In the genomic region with DNA sequence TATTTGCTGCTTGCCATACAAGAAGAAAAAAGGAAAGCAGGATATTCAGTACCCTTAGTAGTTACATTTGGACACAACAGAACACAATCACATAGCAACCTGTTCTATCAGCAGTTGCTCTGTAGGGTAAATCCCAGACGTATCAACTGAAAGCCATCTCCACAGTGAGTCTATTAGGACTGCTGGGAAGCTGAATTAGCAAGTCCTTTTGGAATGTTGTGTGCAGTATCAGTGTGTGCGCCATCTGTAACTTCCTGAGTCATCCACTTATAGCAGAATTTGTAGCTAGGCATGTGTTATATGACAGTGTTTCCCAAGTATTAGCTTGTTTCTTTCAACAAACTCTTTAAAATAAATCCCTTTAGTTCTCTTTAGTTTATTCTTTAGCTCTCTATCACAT, we compare ENCODE assay signal across 13 cellular contexts. TPM values are rescaled to one million over a fixed set of nuclear protein-coding genes. Genes with fewer than 3 reads are reported as not detected.
DNase-seq lines count a peak whose midpoint lies in the region; ATAC-seq, FAIRE-seq and TF ChIP-seq lines count a peak whose summit lies in the region.
"Had no signal": no experiment of that assay in that cellular context is flagged by ENCODE, and none has a peak within 500 bp of the region (broad histone marks: within the 10 kb centered on the region; RNA-seq: fewer than 3 reads in every experiment).

No MANE protein-coding gene starts in this region.

- no peak for TF ChIP-seq POLR2A in H54 (IDR thresholded peaks at IDR 0.05; ENCODE audit: low read depth, low read length)
- TF ChIP-seq POLR2A in body of pancreas (IDR thresholded peaks at IDR 0.05): no peak

- ATAC-seq in SK-N-SH treated with all-trans-retinoic acid at 6 μM for 48 hours (peak; percentile 99), body of pancreas (no peak)
- ATAC-seq: stimulated activated naive CD8-positive, alpha-beta T cell treated with anti-CD3 and anti-CD28 coated beads, Interleukin-15, amount 100 ng/mL, for 72 hours had no signal

- peak; percentile 100 for FAIRE-seq in H54 (lab: Jason Lieb, UNC)

- peaks cover 9% of the 10 kb centered on the region for H3K9me3 Mint-ChIP-seq in Caco-2 (ENCODE audit: unreplicated experiment)
- H3K9me3 Mint-ChIP-seq in activated CD4-positive, alpha-beta memory T cell treated with anti-CD3 and anti-CD28 coated beads, Interleukin-2, amount 10 ng/mL, durations not matched to agents 7 days and 5 days: no peaks in the 10 kb centered on the region
- H3K9me3 Mint-ChIP-seq: CD4-positive, alpha-beta memory T cell; nephron; stimulated activated naive CD8-positive, alpha-beta T cell treated with anti-CD3 and anti-CD28 coated beads, Interleukin-15, amount 100 ng/mL, for 72 hours had no signal

- no peaks in the 10 kb centered on the region for H3K27me3 ChIP-seq in Caco-2 (replicated peaks; ENCODE audit: control insufficient read depth, insufficient read depth, low read length)
- H3K27me3 ChIP-seq in body of pancreas: no peaks in the 10 kb centered on the region

- DNase-seq in AG04449 (ENCODE audit: low read depth, low spot score) (peak; percentile 93), H54 (ENCODE audit: insufficient read length, low spot score) (peak; percentile 46), hepatic stellate cell (ENCODE audit: low spot score) (peak; percentile 31), Caco-2 (no peak), NCI-H510A treated with DMSO at 0.1 percent for 48 hours (lab: John Stamatoyannopoulos, UW) (no peak), body of pancreas (no peak)
- DNase-seq in activated CD4-positive, alpha-beta memory T cell treated with anti-CD3 and anti-CD28 coated beads, Interleukin-2, amount 10 ng/mL, durations not matched to agents 7 days and 5 days: no peak
- DNase-seq: CD4-positive, alpha-beta memory T cell; hypothalamus; stimulated activated naive CD8-positive, alpha-beta T cell treated with anti-CD3 and anti-CD28 coated beads, Interleukin-15, amount 100 ng/mL, for 72 hours had no signal

- no peaks in the 10 kb centered on the region for H3K27me3 Mint-ChIP-seq in Caco-2 (ENCODE audit: insufficient read depth, unreplicated experiment)
- H3K27me3 Mint-ChIP-seq in activated CD4-positive, alpha-beta memory T cell treated with anti-CD3 and anti-CD28 coated beads, Interleukin-2, amount 10 ng/mL, durations not matched to agents 7 days and 5 days: no peaks in the 10 kb centered on the region
- H3K27me3 Mint-ChIP-seq: CD4-positive, alpha-beta memory T cell; stimulated activated naive CD8-positive, alpha-beta T cell treated with anti-CD3 and anti-CD28 coated beads, Interleukin-15, amount 100 ng/mL, for 72 hours had no signal

- no peak overlapping the region for H3K4me3 Mint-ChIP-seq in Caco-2 (ENCODE audit: unreplicated experiment)
- no peak overlapping the region for H3K4me3 Mint-ChIP-seq in activated CD4-positive, alpha-beta memory T cell treated with anti-CD3 and anti-CD28 coated beads, Interleukin-2, amount 10 ng/mL, durations not matched to agents 7 days and 5 days
- H3K4me3 Mint-ChIP-seq: CD4-positive, alpha-beta memory T cell; nephron; stimulated activated naive CD8-positive, alpha-beta T cell treated with anti-CD3 and anti-CD28 coated beads, Interleukin-15, amount 100 ng/mL, for 72 hours had no signal

- no peak overlapping the region for H3K27ac Mint-ChIP-seq in Caco-2 (ENCODE audit: unreplicated experiment)
- no peak overlapping the region for H3K27ac Mint-ChIP-seq in activated CD4-positive, alpha-beta memory T cell treated with anti-CD3 and anti-CD28 coated beads, Interleukin-2, amount 10 ng/mL, durations not matched to agents 7 days and 5 days
- H3K27ac Mint-ChIP-seq: CD4-positive, alpha-beta memory T cell; nephron; stimulated activated naive CD8-positive, alpha-beta T cell treated with anti-CD3 and anti-CD28 coated beads, Interleukin-15, amount 100 ng/mL, for 72 hours had no signal

- CTCF ChIA-PET in AG04449 (lab: Yijun Ruan, JAX): interaction anchor here (1.0 kb wide), 1 partner anchor 10 kb away, joined by 3 read pairs; no protein-coding TSS in a partner anchor
- CTCF ChIA-PET in Caco-2 (lab: Charles Lee): no interaction called here
- CTCF ChIA-PET in activated CD4-positive, alpha-beta memory T cell treated with anti-CD3 and anti-CD28 coated beads, Interleukin-2, amount 10 ng/mL, durations not matched to agents 7 days and 5 days (lab: Charles Lee): no interaction called here

- H3K9me3 ChIP-seq in Caco-2 (no peaks in the 10 kb centered on the region), body of pancreas (no peaks in the 10 kb centered on the region)

- H3K4me3 ChIP-seq in AG04449 (ENCODE audit: low read depth, low read length) (no peak overlapping the region), Caco-2 (ENCODE audit: low read depth, low read length) (no peak overlapping the region), body of pancreas (no peak overlapping the region)
- H3K4me3 ChIP-seq: coronary artery had no signal

- no TSS peak for BruUV-seq in Caco-2 (replicated peaks; lab: Mats Ljungman, UMichigan)

- H3K36me3 ChIP-seq in Caco-2 (ENCODE audit: control insufficient read depth, insufficient read depth, low read length): no peaks in the 10 kb centered on the region
- peaks cover 0 to 2% of the 10 kb centered on the region in 2 donors for H3K36me3 ChIP-seq in body of pancreas (replicated peaks in 1 of 2; ENCODE audit: insufficient read depth in 1 of 2, low read depth in 2 of 2)

- intact Hi-C loops in Caco-2 (cut with micrococcal nuclease; ENCODE audit: unreplicated experiment) (no loop called here), body of pancreas (cut with DNase I) (no loop called here)

- WGBS in body of pancreas, 2 donors: 82 to 89% methylated on average over 2 of the region's 2 CpGs

- POLR2A ChIA-PET in AG04449 (lab: Yijun Ruan, JAX) (no interaction called here), Caco-2 (lab: Charles Lee) (interaction anchor here (0.6 kb wide), 1 partner anchor 46 kb away, joined by 3 read pairs; no protein-coding TSS in a partner anchor)
- POLR2A ChIA-PET in activated CD4-positive, alpha-beta memory T cell treated with anti-CD3 and anti-CD28 coated beads, Interleukin-2, amount 10 ng/mL, durations not matched to agents 7 days and 5 days (lab: Charles Lee): no interaction called here

- no peaks in the 10 kb centered on the region for H3K4me1 ChIP-seq in Caco-2
- H3K4me1 ChIP-seq in body of pancreas: no peaks in the 10 kb centered on the region

- H3K4me1 Mint-ChIP-seq in Caco-2 (ENCODE audit: low read depth, unreplicated experiment): no peaks in the 10 kb centered on the region
- H3K4me1 Mint-ChIP-seq in activated CD4-positive, alpha-beta memory T cell treated with anti-CD3 and anti-CD28 coated beads, Interleukin-2, amount 10 ng/mL, durations not matched to agents 7 days and 5 days: no peaks in the 10 kb centered on the region
- H3K4me1 Mint-ChIP-seq: CD4-positive, alpha-beta memory T cell; nephron; stimulated activated naive CD8-positive, alpha-beta T cell treated with anti-CD3 and anti-CD28 coated beads, Interleukin-15, amount 100 ng/mL, for 72 hours had no signal

- no peaks in the 10 kb centered on the region for H3K36me3 Mint-ChIP-seq in Caco-2 (ENCODE audit: insufficient read depth, unreplicated experiment)
- H3K36me3 Mint-ChIP-seq in activated CD4-positive, alpha-beta memory T cell treated with anti-CD3 and anti-CD28 coated beads, Interleukin-2, amount 10 ng/mL, durations not matched to agents 7 days and 5 days (ENCODE audit: low read depth): no peaks in the 10 kb centered on the region

- no peak overlapping the region for H3K27ac ChIP-seq in body of pancreas
- H3K27ac ChIP-seq: coronary artery had no signal

- TF ChIP-seq CTCF in AG04449 (IDR thresholded peaks at IDR 0.05; ENCODE audit: insufficient read depth, low read length, missing control alignments) (no peak), Caco-2 (IDR thresholded peaks at IDR 0.05; ENCODE audit: insufficient read depth in 1 of 2, low read depth in 1 of 2, low read length in 1 of 2, severe bottlenecking in 1 of 2, unreplicated experiment in 1 of 2) (no peak), body of pancreas (IDR thresholded peaks at IDR 0.05) (no peak)

TF ChIP-seq in SK-N-SH treated with all-trans-retinoic acid at 6 μM for 48 hours, 23 proteins besides CTCF, POLR2A, EP300 and RAD21:
- TF ChIP-seq TCF4 (CRISPR knock-in tag; IDR thresholded peaks at IDR 0.05; ENCODE audit: borderline replicate concordance) (no peak), ISL1 (CRISPR knock-in tag; IDR thresholded peaks at IDR 0.05) (peak; percentile 59)

RNA-seq across cellular contexts. Expression of a gene that starts 21.3 kb away (rescaled TPM):
- total RNA-seq in Caco-2 (2022): 1.3 and 1.4 TPM in 2 replicates
- total RNA-seq in body of pancreas: 1 to 10 TPM; 2.3 to 8.9 TPM
- total RNA-seq in activated CD4-positive, alpha-beta memory T cell treated with anti-CD3 and anti-CD28 coated beads, Interleukin-2, amount 10 ng/mL, durations not matched to agents 7 days and 5 days: 1 to 10 TPM; 1.6 to 2.5 TPM

RNA-seq across cellular contexts. Expression of a gene that starts 28.0 kb away (rescaled TPM):
- total RNA-seq in Caco-2 (2022) (41.0 and 42.9 TPM in 2 replicates), body of pancreas (10 to 100 TPM; 25.9 to 27.4 TPM)
- total RNA-seq in activated CD4-positive, alpha-beta memory T cell treated with anti-CD3 and anti-CD28 coated beads, Interleukin-2, amount 10 ng/mL, durations not matched to agents 7 days and 5 days: 10 to 100 TPM; 46.8 to 48.4 TPM

RNA-seq across cellular contexts. Expression of a gene that starts 28.6 kb away (rescaled TPM):
- total RNA-seq in Caco-2 (2022) (0.30 and 0.36 TPM in 2 replicates), body of pancreas (1 to 10 TPM; 1.0 to 1.3 TPM)
- 1 to 10 TPM in 1 of 2 experiments, under 1 TPM in 1; 0.96 to 1.3 TPM for total RNA-seq in activated CD4-positive, alpha-beta memory T cell treated with anti-CD3 and anti-CD28 coated beads, Interleukin-2, amount 10 ng/mL, durations not matched to agents 7 days and 5 days

Comparison
In these comparisons a context has a peak if more than half of its experiments do, and no peak if none do; other contexts are left out.
1. DNase-seq: peak in AG04449 (single experiment), H54 (single experiment) and hepatic stellate cell (single experiment); none in Caco-2 (0 of 2), NCI-H510A treated with DMSO at 0.1 percent for 48 hours (single experiment), body of pancreas (0 of 4) and activated CD4-positive, alpha-beta memory T cell treated with anti-CD3 and anti-CD28 coated beads, Interleukin-2, amount 10 ng/mL, durations not matched to agents 7 days and 5 days (single experiment).